8 cellular contexts compared by ENCODE assay signal in genomic region chr3:172808969-172809546, GRCh38. TPM values are rescaled to one million over a fixed set of nuclear protein-coding genes. Genes with fewer than 3 reads are reported as not detected.
DNase-seq lines count a peak whose midpoint lies in the region; ATAC-seq, FAIRE-seq and TF ChIP-seq lines count a peak whose summit lies in the region.

No MANE protein-coding gene starts in this region.

- no peaks in the 10 kb centered on the region for H3K4me1 ChIP-seq in RWPE2 (ENCODE audit: insufficient read depth, poor library complexity, severe bottlenecking)
- no peaks in the 10 kb centered on the region for H3K4me1 ChIP-seq in effector memory CD4-positive, alpha-beta T cell (ENCODE audit: control insufficient read depth, insufficient read depth, low read length, poor library complexity, severe bottlenecking)

- TF ChIP-seq CTCF in GM10248 (IDR thresholded peaks at IDR 0.05; ENCODE audit: control extremely low read depth, extremely low read depth, low read depth, missing control alignments), result peak; percentile 28
- TF ChIP-seq CTCF in RWPE2 (IDR thresholded peaks at IDR 0.05; ENCODE audit: poor library complexity, severe bottlenecking), result peak; percentile 65

- H3K36me3 ChIP-seq in RWPE2 (ENCODE audit: low read depth), result peaks cover 99% of the 10 kb centered on the region
- no peaks in the 10 kb centered on the region for H3K36me3 ChIP-seq in effector memory CD4-positive, alpha-beta T cell (ENCODE audit: control insufficient read depth, insufficient read depth, low read length)

- H3K9me3 ChIP-seq in RWPE2 (ENCODE audit: severe bottlenecking), result no peaks in the 10 kb centered on the region
- H3K9me3 ChIP-seq in effector memory CD4-positive, alpha-beta T cell (ENCODE audit: control insufficient read depth, low read length), result no peaks in the 10 kb centered on the region

- POLR2A ChIA-PET in GM10248 (lab: Yijun Ruan, JAX), result no interaction called here

- ATAC-seq in RWPE2 (ENCODE audit: low read depth), result 0 out of 3 replicates have a peak, but pooled peaks have one; percentile 29

- DNase-seq in GM10248 (ENCODE audit: extremely low spot score) (no peak), KG1 (lab: John Stamatoyannopoulos, UW) (peak; percentile 47), RWPE2 (ENCODE audit: low spot score) (no peak), frontal cortex (ENCODE audit: low spot score in 2 of 2) (no peak), mesenteric fat pad (ENCODE audit: low spot score) (no peak), GM19238 (ENCODE audit: insufficient read length, low spot score) (no peak), iPS-NIHi7 (ENCODE audit: extremely low spot score) (no peak)
- DNase-seq in effector memory CD4-positive, alpha-beta T cell, result no peak

- no peaks in the 10 kb centered on the region for H3K27me3 ChIP-seq in RWPE2 (ENCODE audit: insufficient read depth, poor library complexity, severe bottlenecking)
- no peaks in the 10 kb centered on the region for H3K27me3 ChIP-seq in effector memory CD4-positive, alpha-beta T cell (replicated peaks; ENCODE audit: control insufficient read depth, insufficient read depth, low read length, poor library complexity, severe bottlenecking)

- CTCF ChIA-PET in GM10248 (lab: Yijun Ruan, JAX), result no interaction called here

- FAIRE-seq in frontal cortex (lab: Jason Lieb, UNC), result peak; percentile 58

- H3K27ac ChIP-seq in RWPE2 (ENCODE audit: poor library complexity, severe bottlenecking), result no peak overlapping the region
- no peak overlapping the region for H3K27ac ChIP-seq in effector memory CD4-positive, alpha-beta T cell (ENCODE audit: insufficient read depth, low read length, poor library complexity, severe bottlenecking)

- H3K4me3 ChIP-seq in RWPE2 (ENCODE audit: severe bottlenecking), result no peak overlapping the region
- H3K4me3 ChIP-seq in effector memory CD4-positive, alpha-beta T cell (ENCODE audit: insufficient read depth, low read depth, low read length, poor library complexity, severe bottlenecking), result no peak overlapping the region

RNA-seq across cellular contexts. Expression of gene ECT2, which starts 58.5 kb away (rescaled TPM):
- total RNA-seq in frontal cortex, result 11.8 TPM
- total RNA-seq in mesenteric fat pad, result 9.1 TPM
